Comparison of ENCODE assay signal across 8 cellular contexts in the genomic region with DNA sequence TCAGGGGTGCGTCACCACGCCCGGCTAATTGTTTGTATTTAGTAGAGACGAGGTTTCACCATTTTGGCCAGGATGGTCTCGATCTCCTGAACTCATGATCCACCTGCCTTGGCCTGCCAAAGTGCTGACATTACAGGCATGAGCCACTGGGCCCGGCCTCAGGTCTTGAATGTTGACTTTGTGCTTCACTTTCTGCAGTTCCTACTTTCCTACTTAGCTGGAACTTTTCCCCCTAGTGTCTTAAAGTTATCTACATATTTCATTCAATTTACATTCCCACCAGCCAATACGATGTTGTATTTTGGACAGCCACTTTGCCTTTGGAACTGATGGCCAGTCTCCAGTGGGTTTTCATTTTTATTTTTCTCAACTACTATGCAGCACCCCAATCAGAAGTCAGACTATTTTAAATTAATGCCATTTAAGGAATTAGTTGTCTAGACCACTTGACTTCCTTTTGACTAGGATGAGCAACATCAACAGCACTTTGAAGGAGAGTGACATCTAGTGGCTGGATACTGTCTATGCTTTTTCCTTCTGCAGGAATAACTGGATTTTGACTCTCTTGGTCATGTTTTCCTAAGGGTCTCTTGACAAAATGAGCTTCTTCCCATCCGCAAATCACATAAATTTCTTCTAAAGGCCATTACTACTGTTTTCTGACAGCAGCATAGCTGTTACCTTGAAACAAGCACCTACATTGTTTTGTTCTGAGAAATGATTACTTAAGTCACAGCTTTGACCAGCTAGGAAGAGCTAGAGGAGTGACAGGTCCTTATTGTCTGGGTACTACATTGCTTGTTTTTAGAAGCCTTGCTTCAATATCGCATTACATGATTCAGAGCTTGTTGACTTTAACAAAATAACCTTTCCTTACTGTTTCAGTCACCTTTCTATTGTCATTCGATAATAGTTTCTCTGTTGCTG.
DNase-seq lines count a peak whose midpoint lies in the region; ATAC-seq, FAIRE-seq and TF ChIP-seq lines count a peak whose summit lies in the region.

No MANE protein-coding gene starts in this region.

- TF ChIP-seq CTCF in endothelial cell of umbilical vein (IDR thresholded peaks at IDR 0.05; ENCODE audit: extremely low read depth in 1 of 2, insufficient read depth in 1 of 2, low read depth in 1 of 2, low read length in 2 of 2) = peak; percentile 67 to 69

- POLR2A ChIA-PET in endothelial cell of umbilical vein (lab: Charles Lee) = interaction anchor here (1.8 kb wide), 1 partner anchor 139 kb away, joined by 6 read pairs; a partner anchor contains a TSS

- H3K9ac ChIP-seq in endothelial cell of umbilical vein (replicated peaks; ENCODE audit: extremely low read depth, insufficient read depth, low read length) = no peak overlapping the region

- H3K4me1 ChIP-seq in endothelial cell of umbilical vein (ENCODE audit: control insufficient read depth, extremely low read depth, insufficient read depth, low read length) = no peaks in the 10 kb centered on the region

- TF ChIP-seq POLR2A in endothelial cell of umbilical vein (IDR thresholded peaks at IDR 0.05; ENCODE audit: low read depth, low read length) = no peak

- H3K9me1 ChIP-seq in endothelial cell of umbilical vein (replicated peaks; ENCODE audit: control insufficient read depth, extremely low read depth, insufficient read depth, low read length) = no peaks in the 10 kb centered on the region

- no TSS peak for BruUV-seq in endothelial cell of umbilical vein (replicated peaks; lab: Mats Ljungman, UMichigan)

- no peaks in the 10 kb centered on the region for H3K27me3 ChIP-seq in endothelial cell of umbilical vein (ENCODE audit: control insufficient read depth in 2 of 2, insufficient read depth in 2 of 2, low read length in 2 of 2)

- intact Hi-C loops in endothelial cell of umbilical vein (cut with micrococcal nuclease) = loop anchor here (1.0 to 5.0 kb wide), 7 partner anchors 140 to 1596 kb away; a partner anchor contains a TSS

- peak; percentile 18 for DNase-seq in NCI-H510A treated with DMSO at 0.1 percent for 48 hours (lab: John Stamatoyannopoulos, UW)
- no peak for DNase-seq in NCI-H510A (lab: John Stamatoyannopoulos, UW)
- peak; percentile 66 for DNase-seq in LHCN-M2 (ENCODE audit: low read depth)
- DNase-seq in SIG-M5 treated with dmso at 0.1 percent for 504 hours (lab: John Stamatoyannopoulos, UW; ENCODE audit: unreplicated experiment) = peak; percentile 80
- peak; percentile 72 for DNase-seq in endothelial cell of umbilical vein (ENCODE audit: low read depth, low spot score)
- DNase-seq in midbrain (lab: John Stamatoyannopoulos, UW) = peak; percentile 68
- no peak for DNase-seq in NCI-H1436 treated with DMSO at 0.1 percent for 48 hours (lab: John Stamatoyannopoulos, UW)

- dilution Hi-C loops in endothelial cell of umbilical vein (cut with MboI; ENCODE audit: extremely low pct_ligation_motif_present, low sequenced_read_pairs) = no loop called here

- FAIRE-seq in endothelial cell of umbilical vein (lab: Jason Lieb, UNC) = peak; percentile 98

- H3K27ac ChIP-seq in endothelial cell of umbilical vein (ENCODE audit: insufficient read depth, low read depth, low read length) = no peak overlapping the region

- no peaks in the 10 kb centered on the region for H3K79me2 ChIP-seq in endothelial cell of umbilical vein (ENCODE audit: control insufficient read depth, insufficient read depth, low read length)

- no peaks in the 10 kb centered on the region for H3K9me3 ChIP-seq in endothelial cell of umbilical vein (replicated peaks; ENCODE audit: control insufficient read depth, insufficient read depth, low read length)

- H4K20me1 ChIP-seq in endothelial cell of umbilical vein (replicated peaks; ENCODE audit: control insufficient read depth, extremely low read depth, insufficient read depth, low read length) = no peaks in the 10 kb centered on the region

- H2AFZ ChIP-seq in endothelial cell of umbilical vein (ENCODE audit: low read depth, low read length) = no peak overlapping the region

- peak; percentile 82 for ATAC-seq in GM21529 (IDR thresholded peaks at IDR 0.05; ENCODE audit: unreplicated experiment)

- H3K36me3 ChIP-seq in endothelial cell of umbilical vein (ENCODE audit: control insufficient read depth in 2 of 2, extremely low read depth in 1 of 2, insufficient read depth in 2 of 2, low read length in 2 of 2) = no peaks in the 10 kb centered on the region

- CTCF ChIA-PET in endothelial cell of umbilical vein (lab: Charles Lee) = interaction anchor here (0.6 to 11.0 kb wide), 53 partner anchors 9 to 1434 kb away, joined by 3 to 348 read pairs (median 4); a partner anchor contains a TSS

- no peak overlapping the region for H3K4me2 ChIP-seq in endothelial cell of umbilical vein (ENCODE audit: insufficient read depth, low read length)

- H3K4me3 ChIP-seq in endothelial cell of umbilical vein (replicated peaks in 1 of 3; ENCODE audit: insufficient read depth in 1 of 3, low read depth in 1 of 3, low read length in 3 of 3) = no peak overlapping the region

TF ChIP-seq in endothelial cell of umbilical vein, 7 proteins besides CTCF, POLR2A, EP300 and RAD21:
- TF ChIP-seq GATA2 (IDR thresholded peaks at IDR 0.05; ENCODE audit: insufficient read depth, insufficient read length, low read depth, low read length) = no peak
- TF ChIP-seq FOS (IDR thresholded peaks at IDR 0.05; ENCODE audit: borderline replicate concordance, insufficient read depth, low read length) = no peak
- TF ChIP-seq, protein P1, sequence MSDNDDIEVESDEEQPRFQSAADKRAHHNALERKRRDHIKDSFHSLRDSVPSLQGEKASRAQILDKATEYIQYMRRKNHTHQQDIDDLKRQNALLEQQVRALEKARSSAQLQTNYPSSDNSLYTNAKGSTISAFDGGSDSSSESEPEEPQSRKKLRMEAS (IDR thresholded peaks at IDR 0.05; ENCODE audit: insufficient read depth, insufficient read length) = no peak
- no peak for TF ChIP-seq JUN (IDR thresholded peaks at IDR 0.05; ENCODE audit: borderline replicate concordance, insufficient read depth, insufficient read length, low read depth)
- TF ChIP-seq MYC (IDR thresholded peaks at IDR 0.05; ENCODE audit: low read depth, low read length) = no peak
- no peak for TF ChIP-seq POLR2AphosphoS5 (IDR thresholded peaks at IDR 0.05; ENCODE audit: insufficient read depth, low read depth, low read length)
- TF ChIP-seq EZH2 (IDR thresholded peaks at IDR 0.05; ENCODE audit: borderline replicate concordance, low read depth, low read length, severe bottlenecking) = no peak

Comparison
In these comparisons a context has a peak if more than half of its experiments do, and no peak if none do; other contexts are left out.
1. DNase-seq: peak in NCI-H510A treated with DMSO at 0.1 percent for 48 hours (single experiment), LHCN-M2 (single experiment), SIG-M5 treated with dmso at 0.1 percent for 504 hours (single experiment), endothelial cell of umbilical vein (single experiment) and midbrain (single experiment); none in NCI-H510A (single experiment) and NCI-H1436 treated with DMSO at 0.1 percent for 48 hours (single experiment).